ENCODE assay signal across 1 cellular context in the genomic region with DNA sequence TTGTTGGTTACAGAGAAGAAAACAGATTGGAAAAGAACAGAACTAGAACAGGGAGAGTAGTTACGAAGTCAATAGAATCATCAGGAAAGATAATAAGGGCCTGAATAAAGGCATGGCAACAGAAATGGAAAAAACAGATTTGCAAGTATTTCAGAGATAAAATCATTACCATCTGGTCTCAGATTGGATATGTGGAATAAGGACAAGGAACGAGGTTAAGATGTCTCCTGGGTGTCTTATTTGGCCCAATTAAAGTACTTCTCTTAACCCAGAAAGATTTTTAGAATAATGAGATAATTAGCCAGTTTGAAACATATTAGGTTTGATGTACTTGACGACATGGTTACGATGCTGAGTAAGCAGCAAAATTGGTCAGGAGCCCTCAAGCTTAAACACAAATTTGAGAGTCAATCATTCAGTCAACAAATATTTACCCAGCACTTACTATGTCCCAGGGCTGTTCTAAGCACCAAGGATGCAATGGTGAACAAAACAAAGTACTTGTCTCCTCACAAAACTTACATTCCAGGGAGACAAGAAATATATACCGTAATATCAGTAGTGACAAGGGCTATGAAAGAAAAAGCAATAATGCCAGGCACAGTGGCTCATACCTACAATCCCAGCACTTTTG.
TF ChIP-seq lines count a peak whose summit lies in the region.

No MANE protein-coding gene starts in this region.

TF ChIP-seq in liver, 16 proteins besides CTCF, POLR2A, EP300 and RAD21 (continued from another document):
- TF ChIP-seq, protein P1, sequence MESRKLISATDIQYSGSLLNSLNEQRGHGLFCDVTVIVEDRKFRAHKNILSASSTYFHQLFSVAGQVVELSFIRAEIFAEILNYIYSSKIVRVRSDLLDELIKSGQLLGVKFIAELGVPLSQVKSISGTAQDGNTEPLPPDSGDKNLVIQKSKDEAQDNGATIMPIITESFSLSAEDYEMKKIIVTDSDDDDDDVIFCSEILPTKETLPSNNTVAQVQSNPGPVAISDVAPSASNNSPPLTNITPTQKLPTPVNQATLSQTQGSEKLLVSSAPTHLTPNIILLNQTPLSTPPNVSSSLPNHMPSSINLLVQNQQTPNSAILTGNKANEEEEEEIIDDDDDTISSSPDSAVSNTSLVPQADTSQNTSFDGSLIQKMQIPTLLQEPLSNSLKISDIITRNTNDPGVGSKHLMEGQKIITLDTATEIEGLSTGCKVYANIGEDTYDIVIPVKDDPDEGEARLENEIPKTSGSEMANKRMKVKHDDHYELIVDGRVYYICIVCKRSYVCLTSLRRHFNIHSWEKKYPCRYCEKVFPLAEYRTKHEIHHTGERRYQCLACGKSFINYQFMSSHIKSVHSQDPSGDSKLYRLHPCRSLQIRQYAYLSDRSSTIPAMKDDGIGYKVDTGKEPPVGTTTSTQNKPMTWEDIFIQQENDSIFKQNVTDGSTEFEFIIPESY (IDR thresholded peaks at IDR 0.05) = no peak
- no peak for TF ChIP-seq RXRA (IDR thresholded peaks at IDR 0.05)
